In the genomic region with DNA sequence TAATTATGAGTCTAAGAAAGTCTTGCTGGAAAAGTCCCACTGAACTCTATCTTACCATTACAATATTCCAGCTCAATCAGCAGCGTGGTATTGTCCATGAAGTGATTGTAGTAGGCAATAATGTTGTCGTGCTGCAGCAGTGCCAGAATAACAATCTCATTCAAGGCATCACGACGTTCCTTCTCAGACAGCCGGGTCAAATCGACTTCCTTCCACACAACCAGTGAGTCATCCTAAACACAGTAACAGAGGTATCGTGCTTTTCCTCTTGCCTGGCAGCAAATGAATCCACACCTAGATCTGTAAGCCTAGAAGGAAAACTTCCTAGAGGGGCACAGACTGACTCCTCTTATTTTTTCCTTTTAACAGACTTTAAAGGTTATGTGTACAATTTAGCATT, we compare ENCODE assay signal across 8 cellular contexts. TPM values are rescaled to one million over a fixed set of nuclear protein-coding genes. Genes with fewer than 3 reads are reported as not detected.
A peak's percentile ranks its signal among the peaks of the same experiment; 100 is the strongest.
DNase-seq lines count a peak whose midpoint lies in the region; ATAC-seq and TF ChIP-seq lines count a peak whose summit lies in the region.

No MANE protein-coding gene starts in this region.

- 43 to 77% methylated on average over 3 to 5 of the region's 7 CpGs for WGBS in mesodermal cell (ENCODE audit: insufficient coverage in 2 of 2), 2 experiments

- H3K9me3 ChIP-seq in adipocyte (ENCODE audit: control insufficient read depth, low read length) (no peaks in the 10 kb centered on the region), mesodermal cell (ENCODE audit: control insufficient read depth, low read length) (no peaks in the 10 kb centered on the region)

- peaks cover 70% of the 10 kb centered on the region for H3K4me1 Mint-ChIP-seq in CD14-positive monocyte

- H3K4me3 ChIP-seq in NB4 (ENCODE audit: low read depth, low read length) (peak overlapping the region; percentile 16), adipocyte (ENCODE audit: low read length) (no peak overlapping the region), mesodermal cell (ENCODE audit: extremely low read depth, insufficient read depth, low read length, poor library complexity, severe bottlenecking) (no peak overlapping the region)

- peaks cover 0 to 1% (median 0%) of the 10 kb centered on the region in 3 donors for H3K27me3 Mint-ChIP-seq in CD14-positive monocyte (ENCODE audit: low read depth in 3 of 3)

- ATAC-seq in HG03045 (IDR thresholded peaks at IDR 0.05; ENCODE audit: unreplicated experiment) = no peak

- H3K4me1 ChIP-seq in adipocyte (ENCODE audit: control insufficient read depth, insufficient read depth, low read length) (peaks cover 36% of the 10 kb centered on the region), mesodermal cell (ENCODE audit: control insufficient read depth, insufficient read depth, low read length, poor library complexity, severe bottlenecking) (peaks cover 19% of the 10 kb centered on the region)

- peak overlapping the region; percentile 62 to 98 (median 90) for H3K27ac Mint-ChIP-seq in CD14-positive monocyte

- peaks cover 13 to 18% of the 10 kb centered on the region in 2 donors for H3K36me3 Mint-ChIP-seq in CD14-positive monocyte

- peak overlapping the region in 1 of 2 donors; percentile 47 for H3K4me3 Mint-ChIP-seq in CD14-positive monocyte

- peak; percentile 70 for DNase-seq in CD14-positive monocyte (ENCODE audit: low spot score)
- DNase-seq in NB4 (ENCODE audit: low read depth) = peak; percentile 73
- DNase-seq in adipocyte (ENCODE audit: low read depth) = peak; percentile 60
- DNase-seq in medulla oblongata (ENCODE audit: extremely low spot score) = no peak
- no peak for DNase-seq in anterior cingulate cortex (lab: John Stamatoyannopoulos, UW)
- DNase-seq in NAMALWA (ENCODE audit: low spot score) = no peak

- intact Hi-C loops in CD14-positive monocyte (cut with micrococcal nuclease) = loop anchor here (5.0 to 10.0 kb wide), 2 partner anchors 301 to 303 kb away; a partner anchor contains a TSS

- no peak for TF ChIP-seq POLR2A in NB4 (IDR thresholded peaks at IDR 0.05; ENCODE audit: extremely low read depth, insufficient read length)

- TF ChIP-seq CTCF in CD14-positive monocyte (IDR thresholded peaks at IDR 0.05) (no peak), NB4 (IDR thresholded peaks at IDR 0.05; ENCODE audit: low read depth, low read length) (no peak)

- H3K9me3 Mint-ChIP-seq in CD14-positive monocyte = no peaks in the 10 kb centered on the region

- H3K27me3 ChIP-seq in adipocyte (replicated peaks; ENCODE audit: control insufficient read depth, insufficient read depth, low read length) = no peaks in the 10 kb centered on the region

- peak overlapping the region; percentile 23 for H3K27ac ChIP-seq in mesodermal cell (ENCODE audit: low read depth, low read length, severe bottlenecking)

- H3K36me3 ChIP-seq in adipocyte (ENCODE audit: control insufficient read depth, insufficient read depth, low read length, severe bottlenecking) = peaks cover 29% of the 10 kb centered on the region
- peaks cover 22% of the 10 kb centered on the region for H3K36me3 ChIP-seq in mesodermal cell (ENCODE audit: control insufficient read depth, insufficient read depth, low read length)

- no peak overlapping the region for H3K9ac ChIP-seq in adipocyte (ENCODE audit: low read length)

RNA-seq across cellular contexts. Expression of a gene that starts 2.9 kb away (rescaled TPM):
- 10 to 100 TPM in 1 of 2 donors, 1 to 10 TPM in 1; 8.9 to 10.1 TPM for polyA plus RNA-seq in CD14-positive monocyte
- 55.4 TPM for polyA plus RNA-seq in mesodermal cell (2013, experiment 1 of 2)
- polyA plus RNA-seq in mesodermal cell (2013, experiment 2 of 2) = 54.6 TPM

RNA-seq across cellular contexts. Expression of a gene that starts 52.4 kb away (rescaled TPM):
- 100 to 1,000 TPM; 233 to 243 TPM for polyA plus RNA-seq in CD14-positive monocyte
- 196 TPM for polyA plus RNA-seq in mesodermal cell (2013, experiment 1 of 2)
- polyA plus RNA-seq in mesodermal cell (2013, experiment 2 of 2) = 165 TPM

RNA-seq across cellular contexts. Expression of a gene that starts 54.5 kb away (rescaled TPM):
- polyA plus RNA-seq in CD14-positive monocyte = under 1 TPM in 1 of 2 donors, not detected in 1; 0.08 TPM
- polyA plus RNA-seq in mesodermal cell (2013, experiment 1 of 2) = 0.81 TPM
- polyA plus RNA-seq in mesodermal cell (2013, experiment 2 of 2) = 1.6 TPM

Comparison
In these comparisons a context has a peak if more than half of its experiments do, and no peak if none do; other contexts are left out.
1. DNase-seq: peak in CD14-positive monocyte (single experiment), NB4 (single experiment) and adipocyte (single experiment); none in medulla oblongata (single experiment), anterior cingulate cortex (0 of 58) and NAMALWA (single experiment).